Comparison of ENCODE assay signal across 37 cellular contexts in genomic region chr10:64313967-64314366, GRCh38.
"Had no signal": no experiment of that assay in that cellular context is flagged by ENCODE, and none has a peak within 500 bp of the region (broad histone marks: within the 10 kb centered on the region; RNA-seq: fewer than 3 reads in every experiment).

No MANE protein-coding gene starts in this region.

- H3K36me3 ChIP-seq: adrenal gland, brain microvascular endothelial cell, breast epithelium had no signal

- DNase-seq: activated B cell treated with CpG ODN at 0.5 μM for 24 hours; activated CD4-positive, alpha-beta memory T cell treated with anti-CD3 and anti-CD28 coated beads for 36 hours; activated CD4-positive, alpha-beta T cell treated with anti-CD3 and anti-CD28 coated beads for 4 hours; activated CD4-positive, alpha-beta T cell treated with anti-CD3 and anti-CD28 coated beads, Interleukin-2, amount 10 ng/mL, durations not matched to agents 24 days and 14 days; activated CD4-positive, alpha-beta T cell treated with anti-CD3 and anti-CD28 coated beads, Interleukin-2, amount 50 U/mL, for 1 hour; activated CD4-positive, alpha-beta T cell treated with anti-CD3 and anti-CD28 coated beads, Interleukin-2, amount 50 U/mL, for 4 hours; activated CD4-positive, CD25-positive, alpha-beta regulatory T cell treated with anti-CD3 and anti-CD28 coated beads, Interleukin-2, amount 50 U/mL, for 72 hours; activated CD8-positive, alpha-beta memory T cell treated with anti-CD3 and anti-CD28 coated beads, Interleukin-2, amount 50 U/mL, for 4 hours; activated CD8-positive, alpha-beta T cell treated with anti-CD3 and anti-CD28 coated beads for 36 hours; activated effector memory CD4-positive, alpha-beta T cell treated with anti-CD3 and anti-CD28 coated beads, Interleukin-2, amount 50 U/mL, for 16 hours; activated gamma-delta T cell treated with Interleukin-2 at 50 U/mL for 16 hours; activated naive CD4-positive, alpha-beta T cell; activated naive CD4-positive, alpha-beta T cell treated with anti-CD3 and anti-CD28 coated beads for 36 hours; activated naive CD4-positive, alpha-beta T cell treated with anti-CD3 and anti-CD28 coated beads, Interleukin-2, amount 50 U/mL, for 16 hours; activated naive CD8-positive, alpha-beta T cell treated with anti-CD3 and anti-CD28 coated beads for 36 hours; activated T-cell treated with anti-CD3 and anti-CD28 coated beads for 4 hours; activated T-cell treated with anti-CD3 and anti-CD28 coated beads, Interleukin-2, amount 50 U/mL, for 1 hour; activated T-cell treated with anti-CD3 and anti-CD28 coated beads, Interleukin-2, amount 50 U/mL, for 4 hours; activated T-cell treated with anti-CD3 and anti-CD28 coated beads, Interleukin-2, amount 50 U/mL, for 72 hours; adrenal gland; amniotic stem cell; aorta; body of pancreas; brain microvascular endothelial cell; central memory CD4-positive, alpha-beta T cell; T-helper 1 cell; T-helper 2 cell; T-helper 9 cell had no signal

- H3K27ac ChIP-seq: adrenal gland, body of pancreas, brain microvascular endothelial cell, breast epithelium, VCaP had no signal

- FAIRE-seq: astrocyte, TTC549 had no signal

- H3K4me3 ChIP-seq: adrenal gland, body of pancreas, breast epithelium had no signal

- H3K9me3 ChIP-seq: adrenal gland, body of pancreas, breast epithelium had no signal

- H3K4me3 Mint-ChIP-seq: activated B cell treated with CpG ODN at 0.5 μM for 24 hours; activated CD4-positive, alpha-beta memory T cell treated with anti-CD3 and anti-CD28 coated beads for 36 hours; activated CD4-positive, alpha-beta T cell treated with anti-CD3 and anti-CD28 coated beads, Interleukin-2, amount 10 ng/mL, durations not matched to agents 24 days and 14 days; activated CD8-positive, alpha-beta T cell treated with anti-CD3 and anti-CD28 coated beads for 36 hours; activated naive CD4-positive, alpha-beta T cell treated with anti-CD3 and anti-CD28 coated beads for 36 hours; activated naive CD8-positive, alpha-beta T cell treated with anti-CD3 and anti-CD28 coated beads for 36 hours; activated T-cell treated with anti-CD3 and anti-CD28 coated beads, Interleukin-2, amount 50 U/mL, for 4 hours; activated T-cell treated with anti-CD3 and anti-CD28 coated beads, Interleukin-2, amount 50 U/mL, for 72 hours; activated T-helper 1 cell treated with anti-CD3 and anti-CD28 coated beads, Interleukin-12 subunit alpha, Interleukin-12 subunit beta, Interleukin-2, Interleukin-4 antibody, amounts not matched to agents 30 ng/mL and 10 ng/mL and 1 ng/mL, durations not matched to agents 14 hours and 24 hours and 36 hours; activated T-helper 17 cell treated with anti-CD3 and anti-CD28 coated beads, Interleukin-2, amount 50 U/mL, for 72 hours; T-helper 1 cell treated with Interleukin-12 subunit alpha and Interleukin-12 subunit beta and Interleukin-4 antibody, amounts not matched to agents 30 μg/mL and 1 μg/mL, for 36 hours; T-helper 2 cell treated with Interferon-gamma antibody and Interleukin-4, amounts not matched to agents 5 μg/mL and 100 μg/mL, for 36 hours had no signal

- H3K27me3 Mint-ChIP-seq: activated B cell treated with CpG ODN at 0.5 μM for 24 hours; activated CD4-positive, alpha-beta memory T cell treated with anti-CD3 and anti-CD28 coated beads for 36 hours; activated CD4-positive, alpha-beta T cell treated with anti-CD3 and anti-CD28 coated beads, Interleukin-2, amount 10 ng/mL, durations not matched to agents 24 days and 14 days; activated CD8-positive, alpha-beta T cell treated with anti-CD3 and anti-CD28 coated beads for 36 hours; activated naive CD8-positive, alpha-beta T cell treated with anti-CD3 and anti-CD28 coated beads for 36 hours; activated T-helper 17 cell treated with anti-CD3 and anti-CD28 coated beads, Interleukin-2, amount 50 U/mL, for 72 hours had no signal

- ATAC-seq: activated CD8-positive, alpha-beta T cell treated with anti-CD3 and anti-CD28 coated beads for 36 hours; activated naive CD4-positive, alpha-beta T cell treated with anti-CD3 and anti-CD28 coated beads, Interleukin-2, amount 50 U/mL, for 72 hours; activated T-cell treated with anti-CD3 and anti-CD28 coated beads, Interleukin-2, amount 50 U/mL, for 4 hours; activated T-cell treated with anti-CD3 and anti-CD28 coated beads, Interleukin-2, amount 50 U/mL, for 72 hours; activated T-helper 17 cell treated with anti-CD3 and anti-CD28 coated beads, Interleukin-2, amount 50 U/mL, for 72 hours; body of pancreas had no signal

- H3K27me3 ChIP-seq: adrenal gland, body of pancreas, brain microvascular endothelial cell, breast epithelium had no signal

- H3K27ac Mint-ChIP-seq: activated B cell treated with CpG ODN at 0.5 μM for 24 hours; activated CD4-positive, alpha-beta memory T cell treated with anti-CD3 and anti-CD28 coated beads for 36 hours; activated CD4-positive, alpha-beta T cell treated with anti-CD3 and anti-CD28 coated beads, Interleukin-2, amount 10 ng/mL, durations not matched to agents 24 days and 14 days; activated CD8-positive, alpha-beta T cell treated with anti-CD3 and anti-CD28 coated beads for 36 hours; activated naive CD4-positive, alpha-beta T cell treated with anti-CD3 and anti-CD28 coated beads for 36 hours; activated naive CD4-positive, alpha-beta T cell treated with anti-CD3 and anti-CD28 coated beads, Interleukin-2, amount 50 U/mL, for 72 hours; activated naive CD8-positive, alpha-beta T cell treated with anti-CD3 and anti-CD28 coated beads for 36 hours; activated T-cell treated with anti-CD3 and anti-CD28 coated beads, Interleukin-2, amount 50 U/mL, for 72 hours; activated T-helper 1 cell treated with anti-CD3 and anti-CD28 coated beads, Interleukin-12 subunit alpha, Interleukin-12 subunit beta, Interleukin-2, Interleukin-4 antibody, amounts not matched to agents 30 ng/mL and 10 ng/mL and 1 ng/mL, durations not matched to agents 14 hours and 24 hours and 36 hours; activated T-helper 17 cell treated with anti-CD3 and anti-CD28 coated beads, Interleukin-2, amount 50 U/mL, for 72 hours; T-helper 1 cell treated with Interleukin-12 subunit alpha and Interleukin-12 subunit beta and Interleukin-4 antibody, amounts not matched to agents 30 μg/mL and 1 μg/mL, for 36 hours; T-helper 2 cell treated with Interferon-gamma antibody and Interleukin-4, amounts not matched to agents 5 μg/mL and 100 μg/mL, for 36 hours had no signal

- H3K9me3 Mint-ChIP-seq: activated B cell treated with CpG ODN at 0.5 μM for 24 hours; activated CD4-positive, alpha-beta memory T cell treated with anti-CD3 and anti-CD28 coated beads for 36 hours; activated CD4-positive, alpha-beta T cell treated with anti-CD3 and anti-CD28 coated beads, Interleukin-2, amount 10 ng/mL, durations not matched to agents 24 days and 14 days; activated CD8-positive, alpha-beta T cell treated with anti-CD3 and anti-CD28 coated beads for 36 hours; activated naive CD4-positive, alpha-beta T cell treated with anti-CD3 and anti-CD28 coated beads for 36 hours; activated naive CD8-positive, alpha-beta T cell treated with anti-CD3 and anti-CD28 coated beads for 36 hours; activated T-cell treated with anti-CD3 and anti-CD28 coated beads, Interleukin-2, amount 50 U/mL, for 72 hours; activated T-helper 1 cell treated with anti-CD3 and anti-CD28 coated beads, Interleukin-12 subunit alpha, Interleukin-12 subunit beta, Interleukin-2, Interleukin-4 antibody, amounts not matched to agents 30 ng/mL and 10 ng/mL and 1 ng/mL, durations not matched to agents 14 hours and 24 hours and 36 hours; T-helper 1 cell treated with Interleukin-12 subunit alpha and Interleukin-12 subunit beta and Interleukin-4 antibody, amounts not matched to agents 30 μg/mL and 1 μg/mL, for 36 hours; T-helper 2 cell treated with Interferon-gamma antibody and Interleukin-4, amounts not matched to agents 5 μg/mL and 100 μg/mL, for 36 hours had no signal

- H3K4me1 ChIP-seq: adrenal gland, body of pancreas, breast epithelium had no signal

- H3K4me1 Mint-ChIP-seq: activated B cell treated with CpG ODN at 0.5 μM for 24 hours; activated CD4-positive, alpha-beta T cell treated with anti-CD3 and anti-CD28 coated beads, Interleukin-2, amount 10 ng/mL, durations not matched to agents 24 days and 14 days; activated naive CD8-positive, alpha-beta T cell treated with anti-CD3 and anti-CD28 coated beads for 36 hours; activated T-helper 17 cell treated with anti-CD3 and anti-CD28 coated beads, Interleukin-2, amount 50 U/mL, for 72 hours had no signal

- H3K36me3 Mint-ChIP-seq: activated CD4-positive, alpha-beta memory T cell treated with anti-CD3 and anti-CD28 coated beads for 36 hours; activated naive CD4-positive, alpha-beta T cell treated with anti-CD3 and anti-CD28 coated beads, Interleukin-2, amount 50 U/mL, for 72 hours; activated naive CD8-positive, alpha-beta T cell treated with anti-CD3 and anti-CD28 coated beads for 36 hours had no signal
